In genomic region chr22:17753401-17753989, GRCh38 we compare ENCODE assay signal across 20 cellular contexts. TPM values are rescaled to one million over a fixed set of nuclear protein-coding genes. Genes with fewer than 3 reads are reported as not detected.
A peak's percentile ranks its signal among the peaks of the same experiment; 100 is the strongest.
DNase-seq lines count a peak whose midpoint lies in the region; ATAC-seq and TF ChIP-seq lines count a peak whose summit lies in the region.
"Had no signal": no experiment of that assay in that cellular context is flagged by ENCODE, and none has a peak within 500 bp of the region (broad histone marks: within the 10 kb centered on the region; RNA-seq: fewer than 3 reads in every experiment).

No MANE protein-coding gene starts in this region.

- no peaks in the 10 kb centered on the region for H3K4me1 ChIP-seq in GM23338 (ENCODE audit: insufficient read depth)
- H3K4me1 ChIP-seq: tibial nerve had no signal

- no peaks in the 10 kb centered on the region for H3K27me3 ChIP-seq in GM23338 (ENCODE audit: insufficient read depth)
- H3K27me3 ChIP-seq: cardiac muscle cell, tibial nerve had no signal

- TF ChIP-seq CTCF in GM23338 (conservative IDR thresholded peaks at IDR 0.05; ENCODE audit: low read depth in 2 of 2), result no peak

- H4K20me1 ChIP-seq in GM23338 (replicated peaks; ENCODE audit: insufficient read depth), result no peaks in the 10 kb centered on the region

- H3K9me3 Mint-ChIP-seq in GM23338, result no peaks in the 10 kb centered on the region
- H3K9me3 Mint-ChIP-seq: activated CD4-positive, alpha-beta memory T cell treated with anti-CD3 and anti-CD28 coated beads for 36 hours; activated T-cell treated with anti-CD3 and anti-CD28 coated beads, Interleukin-2, amount 50 U/mL, for 4 hours; CD4-positive, alpha-beta T cell; naive thymus-derived CD8-positive, alpha-beta T cell had no signal

- no peak overlapping the region for H3K27ac ChIP-seq in GM23338 (ENCODE audit: low read depth)
- H3K27ac ChIP-seq: cardiac muscle cell, left ventricle myocardium inferior, tibial nerve had no signal

- H3K4me3 Mint-ChIP-seq in GM23338, result no peak overlapping the region
- H3K4me3 Mint-ChIP-seq: activated CD4-positive, alpha-beta memory T cell treated with anti-CD3 and anti-CD28 coated beads for 36 hours; activated naive CD8-positive, alpha-beta T cell; activated T-cell treated with anti-CD3 and anti-CD28 coated beads, Interleukin-2, amount 50 U/mL, for 4 hours; CD4-positive, alpha-beta T cell; naive thymus-derived CD8-positive, alpha-beta T cell had no signal

- no peaks in the 10 kb centered on the region for H3K36me3 ChIP-seq in GM23338 (ENCODE audit: insufficient read depth)
- H3K36me3 ChIP-seq: cardiac muscle cell, left ventricle myocardium inferior, tibial nerve had no signal

- no peaks in the 10 kb centered on the region for H3K4me1 Mint-ChIP-seq in GM23338

- peaks cover 19% of the 10 kb centered on the region for H3K79me2 ChIP-seq in GM23338 (replicated peaks; ENCODE audit: insufficient read depth)

- peaks cover 3% of the 10 kb centered on the region; the same call in 1 of the 3 replicates for H3K36me3 Mint-ChIP-seq in GM23338 (ENCODE audit: low read depth)
- H3K36me3 Mint-ChIP-seq: activated CD4-positive, alpha-beta memory T cell treated with anti-CD3 and anti-CD28 coated beads for 36 hours; activated naive CD8-positive, alpha-beta T cell had no signal

- H3K4me3 ChIP-seq in GM23338, result no peak overlapping the region
- H3K4me3 ChIP-seq: cardiac muscle cell, left ventricle myocardium inferior, smooth muscle cell, tibial nerve had no signal

- H3K4me2 ChIP-seq in GM23338, result no peak overlapping the region
- H3K4me2 ChIP-seq: smooth muscle cell had no signal

- intact Hi-C loops in Right ventricle myocardium inferior (cut with DNase I) (no loop called here), left cardiac atrium (cut with DNase I) (no loop called here)

- no peaks in the 10 kb centered on the region for H3K9me2 ChIP-seq in GM23338 (ENCODE audit: insufficient read depth)

- no peak overlapping the region for H3K27ac Mint-ChIP-seq in GM23338
- H3K27ac Mint-ChIP-seq: activated CD4-positive, alpha-beta memory T cell treated with anti-CD3 and anti-CD28 coated beads for 36 hours; activated naive CD8-positive, alpha-beta T cell had no signal

- ATAC-seq in Right ventricle myocardium inferior (no peak), left cardiac atrium (no peak), GM23338 (no peak)

- DNase-seq in Right ventricle myocardium inferior (ENCODE audit: missing footprints) (peak; percentile 31), left cardiac atrium (no peak), RPMI7951 (ENCODE audit: low read depth) (peak; percentile 31), glomerular visceral epithelial cell (ENCODE audit: extremely low spot score) (peak; percentile 34), T-helper 1 cell (no peak), NCI-H1417 (lab: John Stamatoyannopoulos, UW) (no peak), GM23338 (ENCODE audit: low spot score) (no peak), GOT3 (lab: John Stamatoyannopoulos, UW) (no peak)
- DNase-seq: activated T-cell treated with anti-CD3 and anti-CD28 coated beads, Interleukin-2, amount 50 U/mL, for 4 hours; left ventricle myocardium inferior; NCI-H1092; NCI-H2171; NCI-H774 had no signal

- H3K27me3 Mint-ChIP-seq in GM23338 (ENCODE audit: insufficient read depth, low read depth, poor library complexity), result peaks cover 7% of the 10 kb centered on the region
- H3K27me3 Mint-ChIP-seq: activated CD4-positive, alpha-beta memory T cell treated with anti-CD3 and anti-CD28 coated beads for 36 hours; activated naive CD8-positive, alpha-beta T cell; CD4-positive, alpha-beta T cell; naive thymus-derived CD8-positive, alpha-beta T cell had no signal

- no peak overlapping the region for H2AFZ ChIP-seq in GM23338

- peaks cover 7% of the 10 kb centered on the region; the same call in 1 of the 2 replicates for H3F3A ChIP-seq in GM23338 (replicated peaks; ENCODE audit: low read depth)

TF ChIP-seq in GM23338, 12 proteins besides CTCF, POLR2A, EP300 and RAD21 (continues in another document):
- TF ChIP-seq ZNF331 (CRISPR knock-in tag; IDR thresholded peaks at IDR 0.05; ENCODE audit: low read depth) (no peak), ZNF114 (CRISPR knock-in tag; IDR thresholded peaks at IDR 0.05) (no peak), CREB1 (CRISPR knock-in tag; IDR thresholded peaks at IDR 0.05; ENCODE audit: low read depth) (no peak), POLR2AphosphoS5 (IDR thresholded peaks at IDR 0.05; ENCODE audit: low read depth) (no peak), STAT1 (IDR thresholded peaks at IDR 0.05; ENCODE audit: unreplicated experiment) (no peak), EZH2 (IDR thresholded peaks at IDR 0.05; ENCODE audit: low read depth, unreplicated experiment) (no peak), EZH2phosphoT487 (IDR thresholded peaks at IDR 0.05; ENCODE audit: unreplicated experiment) (no peak), NANOG (IDR thresholded peaks at IDR 0.05; ENCODE audit: borderline replicate concordance) (no peak)
- TF ChIP-seq, protein P1, sequence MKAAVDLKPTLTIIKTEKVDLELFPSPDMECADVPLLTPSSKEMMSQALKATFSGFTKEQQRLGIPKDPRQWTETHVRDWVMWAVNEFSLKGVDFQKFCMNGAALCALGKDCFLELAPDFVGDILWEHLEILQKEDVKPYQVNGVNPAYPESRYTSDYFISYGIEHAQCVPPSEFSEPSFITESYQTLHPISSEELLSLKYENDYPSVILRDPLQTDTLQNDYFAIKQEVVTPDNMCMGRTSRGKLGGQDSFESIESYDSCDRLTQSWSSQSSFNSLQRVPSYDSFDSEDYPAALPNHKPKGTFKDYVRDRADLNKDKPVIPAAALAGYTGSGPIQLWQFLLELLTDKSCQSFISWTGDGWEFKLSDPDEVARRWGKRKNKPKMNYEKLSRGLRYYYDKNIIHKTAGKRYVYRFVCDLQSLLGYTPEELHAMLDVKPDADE (IDR thresholded peaks at IDR 0.05), result no peak
- TF ChIP-seq, protein P2, sequence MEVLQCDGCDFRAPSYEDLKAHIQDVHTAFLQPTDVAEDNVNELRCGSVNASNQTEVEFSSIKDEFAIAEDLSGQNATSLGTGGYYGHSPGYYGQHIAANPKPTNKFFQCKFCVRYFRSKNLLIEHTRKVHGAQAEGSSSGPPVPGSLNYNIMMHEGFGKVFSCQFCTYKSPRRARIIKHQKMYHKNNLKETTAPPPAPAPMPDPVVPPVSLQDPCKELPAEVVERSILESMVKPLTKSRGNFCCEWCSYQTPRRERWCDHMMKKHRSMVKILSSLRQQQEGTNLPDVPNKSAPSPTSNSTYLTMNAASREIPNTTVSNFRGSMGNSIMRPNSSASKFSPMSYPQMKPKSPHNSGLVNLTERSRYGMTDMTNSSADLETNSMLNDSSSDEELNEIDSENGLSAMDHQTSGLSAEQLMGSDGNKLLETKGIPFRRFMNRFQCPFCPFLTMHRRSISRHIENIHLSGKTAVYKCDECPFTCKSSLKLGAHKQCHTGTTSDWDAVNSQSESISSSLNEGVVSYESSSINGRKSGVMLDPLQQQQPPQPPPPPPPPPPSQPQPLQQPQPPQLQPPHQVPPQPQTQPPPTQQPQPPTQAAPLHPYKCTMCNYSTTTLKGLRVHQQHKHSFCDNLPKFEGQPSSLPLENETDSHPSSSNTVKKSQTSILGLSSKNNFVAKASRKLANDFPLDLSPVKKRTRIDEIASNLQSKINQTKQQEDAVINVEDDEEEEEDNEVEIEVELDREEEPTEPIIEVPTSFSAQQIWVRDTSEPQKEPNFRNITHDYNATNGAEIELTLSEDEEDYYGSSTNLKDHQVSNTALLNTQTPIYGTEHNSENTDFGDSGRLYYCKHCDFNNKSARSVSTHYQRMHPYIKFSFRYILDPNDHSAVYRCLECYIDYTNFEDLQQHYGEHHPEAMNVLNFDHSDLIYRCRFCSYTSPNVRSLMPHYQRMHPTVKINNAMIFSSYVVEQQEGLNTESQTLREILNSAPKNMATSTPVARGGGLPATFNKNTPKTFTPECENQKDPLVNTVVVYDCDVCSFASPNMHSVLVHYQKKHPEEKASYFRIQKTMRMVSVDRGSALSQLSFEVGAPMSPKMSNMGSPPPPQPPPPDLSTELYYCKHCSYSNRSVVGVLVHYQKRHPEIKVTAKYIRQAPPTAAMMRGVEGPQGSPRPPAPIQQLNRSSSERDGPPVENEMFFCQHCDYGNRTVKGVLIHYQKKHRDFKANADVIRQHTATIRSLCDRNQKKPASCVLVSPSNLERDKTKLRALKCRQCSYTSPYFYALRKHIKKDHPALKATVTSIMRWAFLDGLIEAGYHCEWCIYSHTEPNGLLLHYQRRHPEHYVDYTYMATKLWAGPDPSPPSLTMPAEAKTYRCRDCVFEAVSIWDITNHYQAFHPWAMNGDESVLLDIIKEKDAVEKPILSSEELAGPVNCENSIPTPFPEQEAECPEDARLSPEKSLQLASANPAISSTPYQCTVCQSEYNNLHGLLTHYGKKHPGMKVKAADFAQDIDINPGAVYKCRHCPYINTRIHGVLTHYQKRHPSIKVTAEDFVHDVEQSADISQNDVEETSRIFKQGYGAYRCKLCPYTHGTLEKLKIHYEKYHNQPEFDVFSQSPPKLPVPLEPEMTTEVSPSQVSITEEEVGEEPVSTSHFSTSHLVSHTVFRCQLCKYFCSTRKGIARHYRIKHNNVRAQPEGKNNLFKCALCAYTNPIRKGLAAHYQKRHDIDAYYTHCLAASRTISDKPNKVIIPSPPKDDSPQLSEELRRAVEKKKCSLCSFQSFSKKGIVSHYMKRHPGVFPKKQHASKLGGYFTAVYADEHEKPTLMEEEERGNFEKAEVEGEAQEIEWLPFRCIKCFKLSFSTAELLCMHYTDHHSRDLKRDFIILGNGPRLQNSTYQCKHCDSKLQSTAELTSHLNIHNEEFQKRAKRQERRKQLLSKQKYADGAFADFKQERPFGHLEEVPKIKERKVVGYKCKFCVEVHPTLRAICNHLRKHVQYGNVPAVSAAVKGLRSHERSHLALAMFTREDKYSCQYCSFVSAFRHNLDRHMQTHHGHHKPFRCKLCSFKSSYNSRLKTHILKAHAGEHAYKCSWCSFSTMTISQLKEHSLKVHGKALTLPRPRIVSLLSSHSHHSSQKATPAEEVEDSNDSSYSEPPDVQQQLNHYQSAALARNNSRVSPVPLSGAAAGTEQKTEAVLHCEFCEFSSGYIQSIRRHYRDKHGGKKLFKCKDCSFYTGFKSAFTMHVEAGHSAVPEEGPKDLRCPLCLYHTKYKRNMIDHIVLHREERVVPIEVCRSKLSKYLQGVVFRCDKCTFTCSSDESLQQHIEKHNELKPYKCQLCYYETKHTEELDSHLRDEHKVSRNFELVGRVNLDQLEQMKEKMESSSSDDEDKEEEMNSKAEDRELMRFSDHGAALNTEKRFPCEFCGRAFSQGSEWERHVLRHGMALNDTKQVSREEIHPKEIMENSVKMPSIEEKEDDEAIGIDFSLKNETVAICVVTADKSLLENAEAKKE (CRISPR knock-in tag; IDR thresholded peaks at IDR 0.05), result no peak

RNA-seq across cellular contexts. Expression of gene BID, which starts 20.8 kb away (rescaled TPM):
- 23.2 TPM for total RNA-seq in Right ventricle myocardium inferior
- total RNA-seq in left cardiac atrium, result 10 to 100 TPM; 14.1 to 15.4 TPM
- total RNA-seq in RPMI7951 (2014; rRNA removed; shearing (Covaris generic)), result 30.4 and 36.7 TPM in 2 replicates
- 62.3 and 125 TPM in 2 replicates for total RNA-seq in GM23338 (2014; rRNA removed; shearing (Covaris generic))
- polyA plus RNA-seq in GM23338 (2016; fragmentation: Nextera tagmentation; extraction: Ambion mirVana), result 63.4 and 65.1 TPM in 2 replicates

Comparison
In these comparisons a context has a peak if more than half of its experiments do, and no peak if none do; other contexts are left out.
1. DNase-seq: peak in Right ventricle myocardium inferior (single experiment), RPMI7951 (single experiment) and glomerular visceral epithelial cell (single experiment); none in left cardiac atrium (single experiment), T-helper 1 cell (0 of 5), NCI-H1417 (0 of 3), GM23338 (single experiment) and GOT3 (single experiment).